Comparison of ENCODE assay signal across 8 cellular contexts in genomic region chr3:161104561-161105551, GRCh38. TPM values are rescaled to one million over a fixed set of nuclear protein-coding genes. Genes with fewer than 3 reads are reported as not detected.
DNase-seq lines count a peak whose midpoint lies in the region; ATAC-seq and TF ChIP-seq lines count a peak whose summit lies in the region.

Gene B3GALNT1 (minus strand): TSS chr3:161105349. CDS start chr3:161086754, 18,595 bp downstream.

- H3K4me3 ChIP-seq in HUES6 (ENCODE audit: low read depth, low read length) (peak within 1 kb of the TSS; percentile 66), WERI-Rb-1 (ENCODE audit: low read depth, low read length) (peak within 1 kb of the TSS; percentile 80), endocrine pancreas (ENCODE audit: control insufficient read depth, insufficient read depth, low read length) (peak within 1 kb of the TSS; percentile 79)

- H3K36me3 ChIP-seq in HUES6 (ENCODE audit: control insufficient read depth, insufficient read depth, low read length) (no peaks in the 10 kb centered on the region), WERI-Rb-1 (peaks cover 20% of the 10 kb centered on the region), endocrine pancreas (ENCODE audit: control insufficient read depth, insufficient read depth, low read length) (no peaks in the 10 kb centered on the region)

- TF ChIP-seq CTCF in WERI-Rb-1 (IDR thresholded peaks at IDR 0.05; ENCODE audit: low read depth, low read length): no peak

- DNase-seq in GM03348 (ENCODE audit: low spot score) (peak; percentile 79), WERI-Rb-1 (peak; percentile 79), lung microvascular endothelial cell (ENCODE audit: low read depth in 2 of 2) (peak; percentile 50 to 58), middle frontal gyrus (ENCODE audit: extremely low spot score, low spot score) (no peak)
- peak; percentile 4 to 13 for DNase-seq in stimulated activated CD8-positive, alpha-beta memory T cell treated with anti-CD3 and anti-CD28 coated beads, Interleukin-2, amount 100 ng/mL, for 48 hours (ENCODE audit: low read depth in 2 of 2)

- ATAC-seq in GM21526 (IDR thresholded peaks at IDR 0.05; ENCODE audit: low FRiP score, unreplicated experiment): peak; percentile 79

- H3K4me1 ChIP-seq in HUES6 (ENCODE audit: control insufficient read depth, insufficient read depth, low read length) (no peaks in the 10 kb centered on the region), endocrine pancreas (ENCODE audit: control insufficient read depth, insufficient read depth, low read length) (no peaks in the 10 kb centered on the region)

- H3K27ac ChIP-seq in HUES6 (ENCODE audit: low read depth, low read length) (no peak within 1 kb of the TSS), WERI-Rb-1 (peak within 1 kb of the TSS; percentile 60)

- no peaks in the 10 kb centered on the region for H3K9me3 ChIP-seq in HUES6 (ENCODE audit: control insufficient read depth, insufficient read depth, low read depth, low read length)
- H3K9me3 ChIP-seq in WERI-Rb-1 (ENCODE audit: severe bottlenecking): no peaks in the 10 kb centered on the region
- no peaks in the 10 kb centered on the region for H3K9me3 ChIP-seq in endocrine pancreas (ENCODE audit: control insufficient read depth, low read length)

- H3K9ac ChIP-seq in HUES6 (ENCODE audit: low read length) (peak within 1 kb of the TSS; percentile 64), endocrine pancreas (ENCODE audit: control insufficient read depth, insufficient read depth, low read length) (peak within 1 kb of the TSS; percentile 78)

- H3K27me3 ChIP-seq in HUES6 (ENCODE audit: control insufficient read depth, insufficient read depth, low read length) (peaks cover 25% of the 10 kb centered on the region), WERI-Rb-1 (ENCODE audit: insufficient read depth, low read depth, severe bottlenecking) (no peaks in the 10 kb centered on the region), endocrine pancreas (ENCODE audit: control insufficient read depth, insufficient read depth, low read length) (no peaks in the 10 kb centered on the region)

RNA-seq across cellular contexts. Expression of gene B3GALNT1, which starts in this region (rescaled TPM):
- 6.3 and 8.7 TPM in 2 replicates for total RNA-seq in lung microvascular endothelial cell
